1 cellular context compared by ENCODE assay signal in the genomic region with DNA sequence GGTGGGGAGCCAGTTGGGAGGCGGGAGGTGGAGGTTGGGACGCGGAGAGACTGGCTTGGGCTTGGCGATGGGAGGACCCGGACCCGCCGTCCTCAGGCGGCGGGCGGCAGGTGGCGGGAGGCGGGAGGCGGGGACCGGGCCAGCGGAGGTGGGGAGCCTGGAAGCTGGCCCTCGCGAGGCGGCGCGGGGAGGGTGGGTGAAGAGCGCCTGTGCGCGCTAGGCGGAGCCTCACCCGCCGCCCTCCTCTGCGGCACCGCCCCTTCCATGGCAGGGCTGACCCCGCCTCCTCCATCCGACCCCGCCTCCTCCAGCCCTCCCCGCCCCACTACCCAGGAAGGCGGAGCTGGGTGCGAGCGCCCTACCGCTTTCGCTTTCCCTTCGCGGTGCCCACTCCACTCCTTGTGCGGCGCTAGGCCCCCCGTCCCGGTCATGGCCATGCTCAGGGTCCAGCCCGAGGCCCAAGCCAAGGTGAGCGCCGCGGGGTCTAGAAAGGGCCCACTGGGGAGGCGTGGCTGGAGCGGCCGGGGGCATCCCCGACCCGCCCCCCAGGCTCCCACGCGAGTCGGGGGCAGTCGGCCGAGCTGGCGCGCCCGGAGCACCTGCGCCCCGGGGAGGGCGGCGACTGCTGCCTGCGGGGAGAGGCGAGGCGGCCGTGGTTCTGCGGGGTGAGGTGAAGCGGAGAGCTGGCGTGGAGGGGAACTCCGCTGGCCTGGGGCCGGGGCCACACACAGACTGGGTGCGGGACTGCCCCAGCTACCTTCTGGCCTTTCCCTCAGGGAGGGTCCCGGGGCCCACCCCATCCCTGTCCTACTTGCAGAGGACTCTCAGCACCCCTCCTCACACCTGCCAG.
TF ChIP-seq lines count a peak whose summit lies in the region.

A gene (plus strand): TSS at position 361 of the 850 bp plus-strand sequence. CDS start 69 bp downstream, at position 430.

TF ChIP-seq in HepG2, 621 proteins besides CTCF, POLR2A, EP300 and RAD21 (continued from another document and continues in another):
- TF ChIP-seq BORCS8-MEF2B (CRISPR knock-in tag; IDR thresholded peaks at IDR 0.05) (no peak; the same call in 1 of the 2 replicates), MYNN (CRISPR knock-in tag; IDR thresholded peaks at IDR 0.05; ENCODE audit: low read depth) (no peak; the same call in none of the 2 replicates), RELA (CRISPR knock-in tag; IDR thresholded peaks at IDR 0.05) (peak; percentile 70; the same call in 1 of the 2 replicates), SMARCC2 (IDR thresholded peaks at IDR 0.05) (no peak), ZNF253 (CRISPR knock-in tag; IDR thresholded peaks at IDR 0.05; ENCODE audit: borderline replicate concordance) (0 out of 2 replicates have a peak, but pooled peaks have one; percentile 49), ZNF670 (CRISPR knock-in tag; IDR thresholded peaks at IDR 0.05; ENCODE audit: borderline replicate concordance) (no peak), POGZ (CRISPR knock-in tag; IDR thresholded peaks at IDR 0.05) (peak; percentile 79), PTBP1 (IDR thresholded peaks at IDR 0.05; ENCODE audit: low read depth, low read length, poor library complexity, severe bottlenecking) (peak; percentile 76), SMAD3 (CRISPR knock-in tag; IDR thresholded peaks at IDR 0.05) (0 out of 2 replicates have a peak, but pooled peaks have one; percentile 34), NCOA1 (CRISPR knock-in tag; IDR thresholded peaks at IDR 0.05) (no peak), ZNF12 (CRISPR knock-in tag; IDR thresholded peaks at IDR 0.05) (peak; percentile 78; the same call in 1 of the 2 replicates), HNRNPK (IDR thresholded peaks at IDR 0.05; ENCODE audit: low read depth, low read length, poor library complexity, severe bottlenecking) (peak; percentile 83), ZNF709 (CRISPR knock-in tag; IDR thresholded peaks at IDR 0.05) (no peak), ZNF282 (IDR thresholded peaks at IDR 0.05; ENCODE audit: partially characterized antibody) (no peak), IKZF1 (IDR thresholded peaks at IDR 0.05) (no peak), ZNF260 (CRISPR knock-in tag; IDR thresholded peaks at IDR 0.05; ENCODE audit: borderline replicate concordance, low read depth) (no peak), FOXJ3 (CRISPR knock-in tag; IDR thresholded peaks at IDR 0.05; ENCODE audit: borderline replicate concordance) (no peak), MIER3 (CRISPR knock-in tag; IDR thresholded peaks at IDR 0.05; ENCODE audit: borderline replicate concordance) (no peak; the same call in 1 of the 2 replicates), ATF7-NPFF (CRISPR knock-in tag; IDR thresholded peaks at IDR 0.05; ENCODE audit: low read depth) (peak; percentile 93; the same call in 1 of the 2 replicates), KDM5B (CRISPR knock-in tag; IDR thresholded peaks at IDR 0.05; ENCODE audit: borderline replicate concordance) (peak; percentile 95), ZNF335 (CRISPR knock-in tag; IDR thresholded peaks at IDR 0.05) (peak; percentile 80), ZNF605 (CRISPR knock-in tag; IDR thresholded peaks at IDR 0.05) (peak; percentile 89), CEBPG (CRISPR knock-in tag; IDR thresholded peaks at IDR 0.05) (peak; percentile 16; the same call in 1 of the 2 replicates), ZNF30 (CRISPR knock-in tag; IDR thresholded peaks at IDR 0.05) (no peak), U2AF1 (optimal IDR thresholded peaks at IDR 0.05; ENCODE audit: low read depth, low read length) (peak; percentile 34), PHB2 (IDR thresholded peaks at IDR 0.05; ENCODE audit: partially characterized antibody) (no peak), TCF7L2 (IDR thresholded peaks at IDR 0.05; ENCODE audit: low read depth, low read length) (no peak), DNMT3B (CRISPR knock-in tag; conservative IDR thresholded peaks at IDR 0.05) (no peak; the same call in 1 of the 2 replicates), JUN (CRISPR knock-in tag; IDR thresholded peaks at IDR 0.05) (peak; percentile 40; the same call in 1 of the 2 replicates), SRSF9 (IDR thresholded peaks at IDR 0.05; ENCODE audit: borderline replicate concordance, insufficient read depth, low read depth, low read length, poor library complexity, severe bottlenecking) (no peak), NONO (IDR thresholded peaks at IDR 0.05) (no peak), NONO (CRISPR knock-in tag; conservative IDR thresholded peaks at IDR 0.05) (no peak), KLF12 (CRISPR knock-in tag; IDR thresholded peaks at IDR 0.05; ENCODE audit: borderline replicate concordance) (peak; percentile 80), CCAR2 (optimal IDR thresholded peaks at IDR 0.05; ENCODE audit: low read depth, low read length) (no peak)
- TF ChIP-seq, protein P1, sequence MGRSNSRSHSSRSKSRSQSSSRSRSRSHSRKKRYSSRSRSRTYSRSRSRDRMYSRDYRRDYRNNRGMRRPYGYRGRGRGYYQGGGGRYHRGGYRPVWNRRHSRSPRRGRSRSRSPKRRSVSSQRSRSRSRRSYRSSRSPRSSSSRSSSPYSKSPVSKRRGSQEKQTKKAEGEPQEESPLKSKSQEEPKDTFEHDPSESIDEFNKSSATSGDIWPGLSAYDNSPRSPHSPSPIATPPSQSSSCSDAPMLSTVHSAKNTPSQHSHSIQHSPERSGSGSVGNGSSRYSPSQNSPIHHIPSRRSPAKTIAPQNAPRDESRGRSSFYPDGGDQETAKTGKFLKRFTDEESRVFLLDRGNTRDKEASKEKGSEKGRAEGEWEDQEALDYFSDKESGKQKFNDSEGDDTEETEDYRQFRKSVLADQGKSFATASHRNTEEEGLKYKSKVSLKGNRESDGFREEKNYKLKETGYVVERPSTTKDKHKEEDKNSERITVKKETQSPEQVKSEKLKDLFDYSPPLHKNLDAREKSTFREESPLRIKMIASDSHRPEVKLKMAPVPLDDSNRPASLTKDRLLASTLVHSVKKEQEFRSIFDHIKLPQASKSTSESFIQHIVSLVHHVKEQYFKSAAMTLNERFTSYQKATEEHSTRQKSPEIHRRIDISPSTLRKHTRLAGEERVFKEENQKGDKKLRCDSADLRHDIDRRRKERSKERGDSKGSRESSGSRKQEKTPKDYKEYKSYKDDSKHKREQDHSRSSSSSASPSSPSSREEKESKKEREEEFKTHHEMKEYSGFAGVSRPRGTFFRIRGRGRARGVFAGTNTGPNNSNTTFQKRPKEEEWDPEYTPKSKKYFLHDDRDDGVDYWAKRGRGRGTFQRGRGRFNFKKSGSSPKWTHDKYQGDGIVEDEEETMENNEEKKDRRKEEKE (IDR thresholded peaks at IDR 0.05), result no peak
- TF ChIP-seq, protein P2, sequence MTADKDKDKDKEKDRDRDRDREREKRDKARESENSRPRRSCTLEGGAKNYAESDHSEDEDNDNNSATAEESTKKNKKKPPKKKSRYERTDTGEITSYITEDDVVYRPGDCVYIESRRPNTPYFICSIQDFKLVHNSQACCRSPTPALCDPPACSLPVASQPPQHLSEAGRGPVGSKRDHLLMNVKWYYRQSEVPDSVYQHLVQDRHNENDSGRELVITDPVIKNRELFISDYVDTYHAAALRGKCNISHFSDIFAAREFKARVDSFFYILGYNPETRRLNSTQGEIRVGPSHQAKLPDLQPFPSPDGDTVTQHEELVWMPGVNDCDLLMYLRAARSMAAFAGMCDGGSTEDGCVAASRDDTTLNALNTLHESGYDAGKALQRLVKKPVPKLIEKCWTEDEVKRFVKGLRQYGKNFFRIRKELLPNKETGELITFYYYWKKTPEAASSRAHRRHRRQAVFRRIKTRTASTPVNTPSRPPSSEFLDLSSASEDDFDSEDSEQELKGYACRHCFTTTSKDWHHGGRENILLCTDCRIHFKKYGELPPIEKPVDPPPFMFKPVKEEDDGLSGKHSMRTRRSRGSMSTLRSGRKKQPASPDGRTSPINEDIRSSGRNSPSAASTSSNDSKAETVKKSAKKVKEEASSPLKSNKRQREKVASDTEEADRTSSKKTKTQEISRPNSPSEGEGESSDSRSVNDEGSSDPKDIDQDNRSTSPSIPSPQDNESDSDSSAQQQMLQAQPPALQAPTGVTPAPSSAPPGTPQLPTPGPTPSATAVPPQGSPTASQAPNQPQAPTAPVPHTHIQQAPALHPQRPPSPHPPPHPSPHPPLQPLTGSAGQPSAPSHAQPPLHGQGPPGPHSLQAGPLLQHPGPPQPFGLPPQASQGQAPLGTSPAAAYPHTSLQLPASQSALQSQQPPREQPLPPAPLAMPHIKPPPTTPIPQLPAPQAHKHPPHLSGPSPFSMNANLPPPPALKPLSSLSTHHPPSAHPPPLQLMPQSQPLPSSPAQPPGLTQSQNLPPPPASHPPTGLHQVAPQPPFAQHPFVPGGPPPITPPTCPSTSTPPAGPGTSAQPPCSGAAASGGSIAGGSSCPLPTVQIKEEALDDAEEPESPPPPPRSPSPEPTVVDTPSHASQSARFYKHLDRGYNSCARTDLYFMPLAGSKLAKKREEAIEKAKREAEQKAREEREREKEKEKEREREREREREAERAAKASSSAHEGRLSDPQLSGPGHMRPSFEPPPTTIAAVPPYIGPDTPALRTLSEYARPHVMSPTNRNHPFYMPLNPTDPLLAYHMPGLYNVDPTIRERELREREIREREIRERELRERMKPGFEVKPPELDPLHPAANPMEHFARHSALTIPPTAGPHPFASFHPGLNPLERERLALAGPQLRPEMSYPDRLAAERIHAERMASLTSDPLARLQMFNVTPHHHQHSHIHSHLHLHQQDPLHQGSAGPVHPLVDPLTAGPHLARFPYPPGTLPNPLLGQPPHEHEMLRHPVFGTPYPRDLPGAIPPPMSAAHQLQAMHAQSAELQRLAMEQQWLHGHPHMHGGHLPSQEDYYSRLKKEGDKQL (CRISPR knock-in tag; IDR thresholded peaks at IDR 0.05; ENCODE audit: low read depth), result 0 out of 2 replicates have a peak, but pooled peaks have one; percentile 57
- TF ChIP-seq, protein P3, sequence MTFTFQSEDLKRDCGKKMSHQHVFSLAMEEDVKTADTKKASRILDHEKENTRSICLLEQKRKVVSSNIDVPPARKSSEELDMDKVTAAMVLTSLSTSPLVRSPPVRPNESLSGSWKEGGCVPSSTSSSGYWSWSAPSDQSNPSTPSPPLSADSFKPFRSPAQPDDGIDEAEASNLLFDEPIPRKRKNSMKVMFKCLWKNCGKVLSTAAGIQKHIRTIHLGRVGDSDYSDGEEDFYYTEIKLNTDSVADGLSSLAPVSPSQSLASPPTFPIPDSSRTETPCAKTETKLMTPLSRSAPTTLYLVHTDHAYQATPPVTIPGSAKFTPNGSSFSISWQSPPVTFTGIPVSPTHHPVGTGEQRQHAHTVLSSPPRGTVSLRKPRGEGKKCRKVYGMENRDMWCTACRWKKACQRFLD (CRISPR knock-in tag; IDR thresholded peaks at IDR 0.05; ENCODE audit: borderline replicate concordance), result 0 out of 2 replicates have a peak, but pooled peaks have one; percentile 22
- TF ChIP-seq, protein P4, sequence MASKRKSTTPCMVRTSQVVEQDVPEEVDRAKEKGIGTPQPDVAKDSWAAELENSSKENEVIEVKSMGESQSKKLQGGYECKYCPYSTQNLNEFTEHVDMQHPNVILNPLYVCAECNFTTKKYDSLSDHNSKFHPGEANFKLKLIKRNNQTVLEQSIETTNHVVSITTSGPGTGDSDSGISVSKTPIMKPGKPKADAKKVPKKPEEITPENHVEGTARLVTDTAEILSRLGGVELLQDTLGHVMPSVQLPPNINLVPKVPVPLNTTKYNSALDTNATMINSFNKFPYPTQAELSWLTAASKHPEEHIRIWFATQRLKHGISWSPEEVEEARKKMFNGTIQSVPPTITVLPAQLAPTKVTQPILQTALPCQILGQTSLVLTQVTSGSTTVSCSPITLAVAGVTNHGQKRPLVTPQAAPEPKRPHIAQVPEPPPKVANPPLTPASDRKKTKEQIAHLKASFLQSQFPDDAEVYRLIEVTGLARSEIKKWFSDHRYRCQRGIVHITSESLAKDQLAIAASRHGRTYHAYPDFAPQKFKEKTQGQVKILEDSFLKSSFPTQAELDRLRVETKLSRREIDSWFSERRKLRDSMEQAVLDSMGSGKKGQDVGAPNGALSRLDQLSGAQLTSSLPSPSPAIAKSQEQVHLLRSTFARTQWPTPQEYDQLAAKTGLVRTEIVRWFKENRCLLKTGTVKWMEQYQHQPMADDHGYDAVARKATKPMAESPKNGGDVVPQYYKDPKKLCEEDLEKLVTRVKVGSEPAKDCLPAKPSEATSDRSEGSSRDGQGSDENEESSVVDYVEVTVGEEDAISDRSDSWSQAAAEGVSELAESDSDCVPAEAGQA (IDR thresholded peaks at IDR 0.05; ENCODE audit: low read depth), result no peak; the same call in 1 of the 2 replicates
- TF ChIP-seq, protein P4 (CRISPR knock-in tag; IDR thresholded peaks at IDR 0.05; ENCODE audit: borderline replicate concordance), result 0 out of 2 replicates have a peak, but pooled peaks have one; percentile 89
- TF ChIP-seq, protein P5, sequence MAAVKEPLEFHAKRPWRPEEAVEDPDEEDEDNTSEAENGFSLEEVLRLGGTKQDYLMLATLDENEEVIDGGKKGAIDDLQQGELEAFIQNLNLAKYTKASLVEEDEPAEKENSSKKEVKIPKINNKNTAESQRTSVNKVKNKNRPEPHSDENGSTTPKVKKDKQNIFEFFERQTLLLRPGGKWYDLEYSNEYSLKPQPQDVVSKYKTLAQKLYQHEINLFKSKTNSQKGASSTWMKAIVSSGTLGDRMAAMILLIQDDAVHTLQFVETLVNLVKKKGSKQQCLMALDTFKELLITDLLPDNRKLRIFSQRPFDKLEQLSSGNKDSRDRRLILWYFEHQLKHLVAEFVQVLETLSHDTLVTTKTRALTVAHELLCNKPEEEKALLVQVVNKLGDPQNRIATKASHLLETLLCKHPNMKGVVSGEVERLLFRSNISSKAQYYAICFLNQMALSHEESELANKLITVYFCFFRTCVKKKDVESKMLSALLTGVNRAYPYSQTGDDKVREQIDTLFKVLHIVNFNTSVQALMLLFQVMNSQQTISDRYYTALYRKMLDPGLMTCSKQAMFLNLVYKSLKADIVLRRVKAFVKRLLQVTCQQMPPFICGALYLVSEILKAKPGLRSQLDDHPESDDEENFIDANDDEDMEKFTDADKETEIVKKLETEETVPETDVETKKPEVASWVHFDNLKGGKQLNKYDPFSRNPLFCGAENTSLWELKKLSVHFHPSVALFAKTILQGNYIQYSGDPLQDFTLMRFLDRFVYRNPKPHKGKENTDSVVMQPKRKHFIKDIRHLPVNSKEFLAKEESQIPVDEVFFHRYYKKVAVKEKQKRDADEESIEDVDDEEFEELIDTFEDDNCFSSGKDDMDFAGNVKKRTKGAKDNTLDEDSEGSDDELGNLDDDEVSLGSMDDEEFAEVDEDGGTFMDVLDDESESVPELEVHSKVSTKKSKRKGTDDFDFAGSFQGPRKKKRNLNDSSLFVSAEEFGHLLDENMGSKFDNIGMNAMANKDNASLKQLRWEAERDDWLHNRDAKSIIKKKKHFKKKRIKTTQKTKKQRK (IDR thresholded peaks at IDR 0.05; ENCODE audit: low read length), result no peak
